Comparison of ENCODE assay signal across 16 cellular contexts in genomic region chr5:310941-311434, GRCh38. TPM values are rescaled to one million over a fixed set of nuclear protein-coding genes. Genes with fewer than 3 reads are reported as not detected.
A peak's percentile ranks its signal among the peaks of the same experiment; 100 is the strongest.
DNase-seq lines count a peak whose midpoint lies in the region; ATAC-seq, FAIRE-seq and TF ChIP-seq lines count a peak whose summit lies in the region.
"Had no signal": no experiment of that assay in that cellular context is flagged by ENCODE, and none has a peak within 500 bp of the region (broad histone marks: within the 10 kb centered on the region; RNA-seq: fewer than 3 reads in every experiment).

No MANE protein-coding gene starts in this region.

- CTCF ChIA-PET in activated naive CD4-positive, alpha-beta T cell treated with anti-CD3 and anti-CD28 coated beads, Interleukin-2, amount 10 ng/mL, durations not matched to agents 7 days and 5 days (lab: Charles Lee), result no interaction called here
- CTCF ChIA-PET in K562 (lab: Yijun Ruan, JAX; ENCODE audit: low intra/inter-chr PET ratio), result interaction anchor here (0.6 kb wide), 1 partner anchor 1097 kb away, joined by 3 read pairs; no protein-coding TSS in a partner anchor

- H3K27me3 Mint-ChIP-seq in activated naive CD4-positive, alpha-beta T cell treated with anti-CD3 and anti-CD28 coated beads, Interleukin-2, amount 10 ng/mL, durations not matched to agents 7 days and 5 days, result no peaks in the 10 kb centered on the region

- BruUV-seq in K562 (replicated peaks; lab: Mats Ljungman, UMichigan), result no TSS peak

- peak overlapping the region; percentile 42 for H3K27ac Mint-ChIP-seq in activated naive CD4-positive, alpha-beta T cell treated with anti-CD3 and anti-CD28 coated beads, Interleukin-2, amount 10 ng/mL, durations not matched to agents 7 days and 5 days
- H3K27ac Mint-ChIP-seq: CD8-positive, alpha-beta T cell had no signal

- in situ Hi-C loops in K562 (cut with MboI), result loop anchor here (5.0 kb wide), 1 partner anchor 121 kb away; no protein-coding TSS in a partner anchor

- H3K36me3 ChIP-seq in K562 (ENCODE audit: control insufficient read depth, insufficient read depth, low read length), result peaks cover 84% of the 10 kb centered on the region; the same call in 2 of the 3 replicates

- H3K27me3 ChIP-seq in K562 (ENCODE audit: control insufficient read depth in 2 of 2, insufficient read depth in 2 of 2, low read length in 2 of 2), result no peaks in the 10 kb centered on the region
- H3K27me3 ChIP-seq: cardiac muscle cell had no signal

- no peaks in the 10 kb centered on the region for H3K9me3 Mint-ChIP-seq in activated naive CD4-positive, alpha-beta T cell treated with anti-CD3 and anti-CD28 coated beads, Interleukin-2, amount 10 ng/mL, durations not matched to agents 7 days and 5 days
- H3K9me3 Mint-ChIP-seq: CD8-positive, alpha-beta T cell had no signal

- H3K4me1 ChIP-seq in K562 (replicated peaks in 1 of 2; ENCODE audit: control insufficient read depth in 2 of 2, insufficient read depth in 2 of 2, low read length in 2 of 2), result peaks cover 0 to 8% of the 10 kb centered on the region in 2 experiments; a peak in 1 of 5 replicates
- H3K4me1 ChIP-seq: A549 had no signal

- peaks cover 3% of the 10 kb centered on the region; the same call in 2 of the 3 replicates for H3K79me2 ChIP-seq in K562 (ENCODE audit: control insufficient read depth, insufficient read depth, low read length)

- POLR2A ChIA-PET in K562 (lab: Yijun Ruan, JAX), result interaction anchor here (0.6 kb wide), 2 partner anchors 34 to 132 kb away, joined by 3 read pairs; partner anchors contain the start of gene EXOC3

- TF ChIP-seq EP300 in K562 (IDR thresholded peaks at IDR 0.05; ENCODE audit: low read length), result no peak

- 0 out of 4 replicates have a peak overlapping the region, but pooled peaks of 1 of the 2 experiments have one; percentile 29 for H3K9ac ChIP-seq in K562 (ENCODE audit: insufficient read depth in 1 of 2, low read depth in 2 of 2, low read length in 2 of 2)

- H3K4me3 Mint-ChIP-seq in activated naive CD4-positive, alpha-beta T cell treated with anti-CD3 and anti-CD28 coated beads, Interleukin-2, amount 10 ng/mL, durations not matched to agents 7 days and 5 days, result no peak overlapping the region
- H3K4me3 Mint-ChIP-seq: CD8-positive, alpha-beta T cell had no signal

- H3K4me1 Mint-ChIP-seq in activated naive CD4-positive, alpha-beta T cell treated with anti-CD3 and anti-CD28 coated beads, Interleukin-2, amount 10 ng/mL, durations not matched to agents 7 days and 5 days, result no peaks in the 10 kb centered on the region

- no peak for DNase-seq in activated naive CD4-positive, alpha-beta T cell treated with anti-CD3 and anti-CD28 coated beads, Interleukin-2, amount 10 ng/mL, durations not matched to agents 7 days and 5 days
- DNase-seq in activated naive CD4-positive, alpha-beta T cell treated with Interleukin-2 at 50 U/mL for 16 hours, result no peak
- DNase-seq in K562 (ENCODE audit: extremely low read depth in 1 of 4, low spot score in 3 of 4) (no peak), left colon (no peak), urothelium cell line (ENCODE audit: low spot score) (no peak), MV-4-11 (lab: John Stamatoyannopoulos, UW) (no peak), cerebellar nuclear complex (lab: John Stamatoyannopoulos, UW) (no peak), DMS79 (lab: John Stamatoyannopoulos, UW) (no peak)
- DNase-seq: activated naive CD4-positive, alpha-beta T cell treated with anti-CD3 and anti-CD28 coated beads, Interleukin-2, amount 50 U/mL, for 16 hours; CD8-positive, alpha-beta T cell; GF-D8; NCI-H510A; occipital lobe had no signal

- H3K9me3 ChIP-seq in K562 (replicated peaks; ENCODE audit: control insufficient read depth, insufficient read depth, low read depth, low read length), result no peaks in the 10 kb centered on the region
- H3K9me3 ChIP-seq: A549 had no signal

- 88% methylated on average over 16 of the region's 16 CpGs for WGBS in K562 (ENCODE audit: insufficient coverage, low coverage, missing lambda C conversion rate)

- peaks cover 20% of the 10 kb centered on the region for H4K20me1 ChIP-seq in K562 (replicated peaks; ENCODE audit: control insufficient read depth, insufficient read depth, low read length)

- no peaks in the 10 kb centered on the region for H3K9me1 ChIP-seq in K562 (ENCODE audit: control insufficient read depth, insufficient read depth, low read length)

- H3K36me3 Mint-ChIP-seq in activated naive CD4-positive, alpha-beta T cell treated with anti-CD3 and anti-CD28 coated beads, Interleukin-2, amount 10 ng/mL, durations not matched to agents 7 days and 5 days, result peaks cover 22% of the 10 kb centered on the region

- ATAC-seq in K562 (no peak), left colon (peak; percentile 16)
- ATAC-seq: A549; CD8-positive, alpha-beta T cell had no signal

- no peak overlapping the region for H3K4me2 ChIP-seq in K562 (ENCODE audit: insufficient read depth, low read length)
- H3K4me2 ChIP-seq: A549 had no signal

- TF ChIP-seq CTCF in K562 (IDR thresholded peaks at IDR 0.05 in 2 of 3, conservative IDR thresholded peaks at IDR 0.05 in 1 of 3; ENCODE audit: insufficient read depth in 2 of 3, low read depth in 1 of 3, low read length in 3 of 3), result no peak

- no peak overlapping the region for H2AFZ ChIP-seq in K562 (ENCODE audit: low read depth, low read length)

- no peak for TF ChIP-seq RAD21 in K562 (CRISPR knock-in tag; conservative IDR thresholded peaks at IDR 0.05 in 1 of 2, IDR thresholded peaks at IDR 0.05 in 1 of 2)

- H3K27ac ChIP-seq in K562 (ENCODE audit: extremely low read depth, low read depth, low read length), result no peak overlapping the region
- H3K27ac ChIP-seq: A549, cardiac muscle cell had no signal

- FAIRE-seq in K562 (lab: Jason Lieb, UNC) (no peak), urothelium cell line (lab: Jason Lieb, UNC) (peak; percentile 90)
- FAIRE-seq: A549, endometrium had no signal

- no peak for TF ChIP-seq POLR2A in K562 (conservative IDR thresholded peaks at IDR 0.05)

- H3K4me3 ChIP-seq in K562, result no peak overlapping the region
- H3K4me3 ChIP-seq: A549, cardiac muscle cell had no signal

- intact Hi-C loops in K562 (cut with micrococcal nuclease), result no loop called here
- intact Hi-C loops in left colon (cut with DNase I, micrococcal nuclease), result loop anchor here in 1 of 2 donors (10.0 kb wide), 1 partner anchor 124 kb away; no protein-coding TSS in a partner anchor

TF ChIP-seq in K562, 482 proteins besides CTCF, POLR2A, EP300 and RAD21 (continues in another document):
- TF ChIP-seq ZFP1 (CRISPR knock-in tag; IDR thresholded peaks at IDR 0.05) (no peak), FOXK1 (CRISPR knock-in tag; IDR thresholded peaks at IDR 0.05; ENCODE audit: borderline replicate concordance) (no peak), ZNF707 (CRISPR knock-in tag; conservative IDR thresholded peaks at IDR 0.05) (no peak), SRSF3 (IDR thresholded peaks at IDR 0.05; ENCODE audit: insufficient read depth, low read length) (no peak), CEBPG (CRISPR knock-in tag; IDR thresholded peaks at IDR 0.05) (0 out of 2 replicates have a peak, but pooled peaks have one; percentile 12), CEBPG (tag; conservative IDR thresholded peaks at IDR 0.05 in 1 of 2, IDR thresholded peaks at IDR 0.05 in 1 of 2) (no peak), MCM5 (IDR thresholded peaks at IDR 0.05; ENCODE audit: low read depth) (no peak)

RNA-seq across cellular contexts. Expression of gene AHRR, which starts 10.5 kb away (rescaled TPM):
- 2.8 and 5.5 TPM in 2 replicates for total RNA-seq in K562 (2011; cell fraction: chromatin; rRNA removed; ENCODE audit: low replicate concordance)
- 2.1 and 3.2 TPM in 2 replicates for total RNA-seq in K562 (2011; cell fraction: nucleolus; rRNA removed)
- total RNA-seq in K562 (2011; cell fraction: nucleoplasm; rRNA removed), result 0.99 and 1.4 TPM in 2 replicates
- 0.82 and 1.1 TPM in 2 replicates for total RNA-seq in K562 (2014; rRNA removed)
- 0.18 and 0.61 TPM in 2 replicates for total RNA-seq in K562 (2014; rRNA removed; fragmentation: Illumina TruSeq; extraction: Trizol)
- 1.2 TPM in 2 replicates for total RNA-seq in K562 (2015; rRNA removed; fragmentation: Illumina TruSeq; extraction: Trizol)
- 1.6 and 1.8 TPM in 2 replicates for total RNA-seq in K562 (2021)
- 0.68 and 1.3 TPM in 2 replicates for polyA plus RNA-seq in K562 (2011; rRNA removed)
- 0.88 and 1.8 TPM in 2 replicates for polyA plus RNA-seq in K562 (2011; cell fraction: cytosol; rRNA removed)
- polyA plus RNA-seq in K562 (2011; cell fraction: nucleus; rRNA removed), result 5.4 and 7.4 TPM in 2 replicates
- 1.6 and 4.2 TPM in 2 replicates for polyA plus RNA-seq in K562 (2012)
- polyA plus RNA-seq in K562 (2014; fragmentation: Illumina TruSeq; extraction: Trizol), result 0.43 and 0.72 TPM in 2 replicates
- under 1 TPM in 1 of 2 experiments, not detected in 1; 0.06 TPM for polyA plus RNA-seq in K562 (2014; fragmentation: Nextera tagmentation; extraction: Ambion mirVana)
- 0.89 and 1.8 TPM in 2 replicates for polyA plus RNA-seq in K562 (2014; rRNA removed)
- polyA minus RNA-seq in K562 (2011; rRNA and poly(A)+ RNA removed), result 0.15 and 0.91 TPM in 2 replicates
- polyA minus RNA-seq in K562 (2011; cell fraction: cytosol; rRNA and poly(A)+ RNA removed), result 0.76 and 1.3 TPM in 2 replicates
- 2.3 and 2.9 TPM in 2 replicates for polyA minus RNA-seq in K562 (2011; cell fraction: nucleus; rRNA and poly(A)+ RNA removed)
- total RNA-seq in left colon, result 1 to 10 TPM; 1.6 to 3.3 TPM

RNA-seq across cellular contexts. Expression of gene PDCD6, which starts 39.5 kb away (rescaled TPM):
- total RNA-seq in K562 (2011; cell fraction: chromatin; rRNA removed; ENCODE audit: low replicate concordance), result 308 and 309 TPM in 2 replicates
- total RNA-seq in K562 (2011; cell fraction: nucleolus; rRNA removed), result 184 and 199 TPM in 2 replicates
- 242 and 272 TPM in 2 replicates for total RNA-seq in K562 (2011; cell fraction: nucleoplasm; rRNA removed)
- total RNA-seq in K562 (2014; rRNA removed) (197 and 226 TPM in 2 replicates), K562 (2014; rRNA removed; fragmentation: Illumina TruSeq; extraction: Trizol) (196 and 217 TPM in 2 replicates), K562 (2015; rRNA removed; fragmentation: Illumina TruSeq; extraction: Trizol) (187 and 193 TPM in 2 replicates), K562 (2021) (148 and 156 TPM in 2 replicates), left colon (100 to 1,000 TPM in 1 of 2 donors, 10 to 100 TPM in 1; 95.2 to 118 TPM)
- polyA plus RNA-seq in K562 (2011; rRNA removed) (350 and 487 TPM in 2 replicates), K562 (2014; fragmentation: Illumina TruSeq; extraction: Trizol) (192 and 199 TPM in 2 replicates), K562 (2014; fragmentation: Nextera tagmentation; extraction: Ambion mirVana) (10 to 100 TPM; 36.4 to 50.0 TPM), K562 (2014; rRNA removed) (231 and 257 TPM in 2 replicates)
- polyA plus RNA-seq in K562 (2011; cell fraction: cytosol; rRNA removed), result 426 and 451 TPM in 2 replicates
- 307 and 341 TPM in 2 replicates for polyA plus RNA-seq in K562 (2011; cell fraction: nucleus; rRNA removed)
- polyA plus RNA-seq in K562 (2012), result 174 and 212 TPM in 2 replicates
- polyA minus RNA-seq in K562 (2011; rRNA and poly(A)+ RNA removed), result 195 and 295 TPM in 2 replicates
- polyA minus RNA-seq in K562 (2011; cell fraction: cytosol; rRNA and poly(A)+ RNA removed), result 84.1 and 88.1 TPM in 2 replicates
- 71.5 and 88.4 TPM in 2 replicates for polyA minus RNA-seq in K562 (2011; cell fraction: nucleus; rRNA and poly(A)+ RNA removed)
